In genomic region chr20:57598060-57598459, GRCh38 we compare ENCODE assay signal across 2 cellular contexts.
TF ChIP-seq lines count a peak whose summit lies in the region.

No MANE protein-coding gene starts in this region.

TF ChIP-seq in SK-N-SH, 30 proteins besides CTCF, POLR2A, EP300 and RAD21 (continued from another document):
- TF ChIP-seq MAX (IDR thresholded peaks at IDR 0.05; ENCODE audit: low read depth) (no peak), FOXM1 (IDR thresholded peaks at IDR 0.05; ENCODE audit: low read depth) (no peak), NFIC (IDR thresholded peaks at IDR 0.05; ENCODE audit: borderline replicate concordance) (no peak), USF2 (IDR thresholded peaks at IDR 0.05; ENCODE audit: borderline replicate concordance, low read depth, low read length) (no peak), SIN3A (IDR thresholded peaks at IDR 0.05; ENCODE audit: borderline replicate concordance, low read depth, low read length) (no peak), FOXJ3 (CRISPR knock-in tag; IDR thresholded peaks at IDR 0.05) (no peak), SMC3 (IDR thresholded peaks at IDR 0.05; ENCODE audit: low read depth, low read length) (no peak), USF1 (IDR thresholded peaks at IDR 0.05; ENCODE audit: borderline replicate concordance, low read depth) (no peak), ELF1 (IDR thresholded peaks at IDR 0.05) (no peak), TAF1 (IDR thresholded peaks at IDR 0.05; ENCODE audit: borderline replicate concordance, low read depth, low read length) (no peak), RXRA (IDR thresholded peaks at IDR 0.05; ENCODE audit: borderline replicate concordance, low read depth) (no peak)

TF ChIP-seq in SK-N-SH treated with all-trans-retinoic acid at 6 μM for 48 hours, 23 proteins besides CTCF, POLR2A, EP300 and RAD21 (continued from another document):
- TF ChIP-seq TSHZ2 (CRISPR knock-in tag; IDR thresholded peaks at IDR 0.05): no peak
- TF ChIP-seq RARB (CRISPR knock-in tag; IDR thresholded peaks at IDR 0.05): no peak
- no peak for TF ChIP-seq PPARA (CRISPR knock-in tag; IDR thresholded peaks at IDR 0.05; ENCODE audit: borderline replicate concordance)
- no peak for TF ChIP-seq ZNF70 (CRISPR knock-in tag; IDR thresholded peaks at IDR 0.05)
- TF ChIP-seq ZFP30 (CRISPR knock-in tag; IDR thresholded peaks at IDR 0.05): no peak
- no peak for TF ChIP-seq BACH2 (CRISPR knock-in tag; IDR thresholded peaks at IDR 0.05; ENCODE audit: borderline replicate concordance)
- TF ChIP-seq ZNF8 (CRISPR knock-in tag; IDR thresholded peaks at IDR 0.05): no peak
- TF ChIP-seq OSR1 (CRISPR knock-in tag; IDR thresholded peaks at IDR 0.05): no peak
